5 cellular contexts compared by ENCODE assay signal in genomic region chr7:72971505-72971904, GRCh38. TPM values are rescaled to one million over a fixed set of nuclear protein-coding genes. Genes with fewer than 3 reads are reported as not detected.
"Had no signal": no experiment of that assay in that cellular context is flagged by ENCODE, and none has a peak within 500 bp of the region (broad histone marks: within the 10 kb centered on the region; RNA-seq: fewer than 3 reads in every experiment).

No MANE protein-coding gene starts in this region.

RNA-seq across cellular contexts. Expression of gene TRIM74, which starts 2.2 kb away (rescaled TPM):
- total RNA-seq: M059J, SJCRH30, SK-MEL-5 had no signal

RNA-seq across cellular contexts. Expression of gene SPDYE8, which starts 58.1 kb away (rescaled TPM):
- total RNA-seq: M059J, PC-9, Peyer's patch, SJCRH30, SK-MEL-5 had no signal
